23 cellular contexts compared by ENCODE assay signal in the genomic region with DNA sequence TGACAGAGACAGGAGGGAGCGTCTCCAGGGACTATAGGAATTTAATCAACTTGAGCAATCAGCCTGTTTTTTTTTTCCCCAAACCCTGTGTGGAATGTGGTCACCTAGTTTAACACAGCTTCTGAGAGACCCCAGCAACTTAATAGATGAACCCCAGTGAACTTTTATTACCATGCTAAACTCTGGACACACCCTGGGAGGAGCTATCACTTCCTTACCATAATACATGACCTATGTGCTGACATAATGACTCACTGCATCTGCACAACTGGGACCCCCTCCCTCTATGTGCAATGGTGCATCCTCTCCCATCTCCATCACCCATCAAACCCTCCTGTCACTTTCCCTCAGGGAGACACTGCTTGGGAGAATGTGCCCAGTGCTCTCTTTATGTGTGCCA.
DNase-seq lines count a peak whose midpoint lies in the region; ATAC-seq and TF ChIP-seq lines count a peak whose summit lies in the region.
"Had no signal": no experiment of that assay in that cellular context is flagged by ENCODE, and none has a peak within 500 bp of the region (broad histone marks: within the 10 kb centered on the region; RNA-seq: fewer than 3 reads in every experiment).

No MANE protein-coding gene starts in this region.

- no peak overlapping the region for H3K27ac Mint-ChIP-seq in activated T-cell treated with anti-CD3 and anti-CD28 coated beads, Interleukin-2, amount 50 U/mL, for 72 hours
- H3K27ac Mint-ChIP-seq: activated naive CD4-positive, alpha-beta T cell treated with anti-CD3 and anti-CD28 coated beads, Interleukin-2, amount 50 U/mL, for 24 hours; T-helper 17 cell had no signal

- no peaks in the 10 kb centered on the region for H3K9me3 ChIP-seq in RWPE2 (ENCODE audit: severe bottlenecking)
- H3K9me3 ChIP-seq in upper lobe of right lung: no peaks in the 10 kb centered on the region
- H3K9me3 ChIP-seq: heart right ventricle, lower lobe of right lung, SJCRH30 had no signal

- TF ChIP-seq CTCF in RWPE2 (IDR thresholded peaks at IDR 0.05; ENCODE audit: poor library complexity, severe bottlenecking): no peak
- no peak for TF ChIP-seq CTCF in upper lobe of right lung (IDR thresholded peaks at IDR 0.05)

- H3K4me3 ChIP-seq in RWPE2 (ENCODE audit: severe bottlenecking) (no peak overlapping the region), upper lobe of right lung (no peak overlapping the region)
- H3K4me3 ChIP-seq: heart right ventricle, lower lobe of right lung, SJCRH30 had no signal

- H3K4me1 Mint-ChIP-seq in activated T-cell treated with anti-CD3 and anti-CD28 coated beads, Interleukin-2, amount 50 U/mL, for 72 hours (ENCODE audit: low read depth): no peaks in the 10 kb centered on the region

- no peak for DNase-seq in activated T-cell treated with anti-CD3 and anti-CD28 coated beads, Interleukin-2, amount 50 U/mL, for 72 hours
- no peak for DNase-seq in activated T-cell treated with anti-CD3 and anti-CD28 coated beads for 4 hours
- no peak for DNase-seq in RWPE2 (ENCODE audit: low spot score)
- DNase-seq in kidney glomerular epithelial cell (lab: John Stamatoyannopoulos, UW): peak; percentile 17
- no peak for DNase-seq in upper lobe of right lung
- DNase-seq in SKM-1 (lab: John Stamatoyannopoulos, UW; ENCODE audit: unreplicated experiment): no peak
- DNase-seq in amygdala (lab: John Stamatoyannopoulos, UW): no peak
- DNase-seq: activated CD4-positive, alpha-beta T cell treated with anti-CD3 and anti-CD28 coated beads, Interleukin-2, amount 50 U/mL, for 4 hours; activated T-cell treated with anti-CD3 and anti-CD28 coated beads, Interleukin-2, amount 50 U/mL, for 1 hour; C1 segment of cervical spinal cord; DMS53; effector memory CD8-positive, alpha-beta T cell; heart right ventricle; immature natural killer cell; Kasumi-1; lower lobe of right lung; naive B cell; NCI-H1105 treated with DMSO at 0.1 percent for 48 hours; SJCRH30; T-helper 17 cell had no signal

- peak; percentile 14 to 29 for ATAC-seq in activated T-cell treated with anti-CD3 and anti-CD28 coated beads, Interleukin-2, amount 50 U/mL, for 72 hours (replicated peaks in 1 of 2)
- peak; percentile 67; the same call in 2 of the 3 replicates for ATAC-seq in RWPE2 (ENCODE audit: low read depth)
- peak; percentile 34 for ATAC-seq in upper lobe of right lung
- no peak for ATAC-seq in HG02884 (IDR thresholded peaks at IDR 0.05; ENCODE audit: unreplicated experiment)
- ATAC-seq: effector memory CD8-positive, alpha-beta T cell; T-helper 17 cell had no signal

- peaks cover 1 to 7% of the 10 kb centered on the region in 2 donors for H3K36me3 Mint-ChIP-seq in activated T-cell treated with anti-CD3 and anti-CD28 coated beads, Interleukin-2, amount 50 U/mL, for 72 hours (ENCODE audit: insufficient read depth in 2 of 2)
- H3K36me3 Mint-ChIP-seq: activated naive CD4-positive, alpha-beta T cell treated with anti-CD3 and anti-CD28 coated beads, Interleukin-2, amount 50 U/mL, for 24 hours had no signal

- peaks cover 8% of the 10 kb centered on the region; the same call in 1 of the 2 replicates for H3K36me3 ChIP-seq in RWPE2 (ENCODE audit: low read depth)
- H3K36me3 ChIP-seq in upper lobe of right lung: peaks cover 15% of the 10 kb centered on the region

- no peak overlapping the region for H3K4me3 Mint-ChIP-seq in activated T-cell treated with anti-CD3 and anti-CD28 coated beads, Interleukin-2, amount 50 U/mL, for 72 hours
- H3K4me3 Mint-ChIP-seq: activated naive CD4-positive, alpha-beta T cell treated with anti-CD3 and anti-CD28 coated beads, Interleukin-2, amount 50 U/mL, for 24 hours; effector memory CD8-positive, alpha-beta T cell; immature natural killer cell; naive B cell; T-helper 17 cell had no signal

- no peaks in the 10 kb centered on the region for H3K27me3 ChIP-seq in RWPE2 (ENCODE audit: insufficient read depth, poor library complexity, severe bottlenecking)
- no peaks in the 10 kb centered on the region for H3K27me3 ChIP-seq in upper lobe of right lung
- H3K27me3 ChIP-seq: heart right ventricle, SJCRH30 had no signal

- H3K4me1 ChIP-seq in RWPE2 (ENCODE audit: insufficient read depth, poor library complexity, severe bottlenecking) (no peaks in the 10 kb centered on the region), upper lobe of right lung (no peaks in the 10 kb centered on the region)
- H3K4me1 ChIP-seq: lower lobe of right lung, parathyroid adenoma, SJCRH30 had no signal

- no peaks in the 10 kb centered on the region for H3K9me3 Mint-ChIP-seq in activated T-cell treated with anti-CD3 and anti-CD28 coated beads, Interleukin-2, amount 50 U/mL, for 72 hours
- H3K9me3 Mint-ChIP-seq: activated naive CD4-positive, alpha-beta T cell treated with anti-CD3 and anti-CD28 coated beads, Interleukin-2, amount 50 U/mL, for 24 hours; effector memory CD8-positive, alpha-beta T cell; immature natural killer cell; naive B cell had no signal

- no peaks in the 10 kb centered on the region for H3K27me3 Mint-ChIP-seq in activated T-cell treated with anti-CD3 and anti-CD28 coated beads, Interleukin-2, amount 50 U/mL, for 72 hours (ENCODE audit: low read depth)
- H3K27me3 Mint-ChIP-seq: activated naive CD4-positive, alpha-beta T cell treated with anti-CD3 and anti-CD28 coated beads, Interleukin-2, amount 50 U/mL, for 24 hours; effector memory CD8-positive, alpha-beta T cell; naive B cell; T-helper 17 cell had no signal

- intact Hi-C loops in upper lobe of right lung (cut with DNase I): loop anchor here (10.0 kb wide), 1 partner anchor 72 kb away; no protein-coding TSS in a partner anchor

- no peak overlapping the region for H3K27ac ChIP-seq in RWPE2 (ENCODE audit: poor library complexity, severe bottlenecking)
- no peak overlapping the region for H3K27ac ChIP-seq in upper lobe of right lung
- H3K27ac ChIP-seq: heart right ventricle, lower lobe of right lung, parathyroid adenoma, SJCRH30 had no signal
